Comparison of ENCODE assay signal across 10 cellular contexts in genomic region chr1:234246638-234247116, GRCh38.
A peak's percentile ranks its signal among the peaks of the same experiment; 100 is the strongest.
DNase-seq lines count a peak whose midpoint lies in the region; ATAC-seq and FAIRE-seq lines count a peak whose summit lies in the region.
"Had no signal": no experiment of that assay in that cellular context is flagged by ENCODE, and none has a peak within 500 bp of the region (broad histone marks: within the 10 kb centered on the region; RNA-seq: fewer than 3 reads in every experiment).

No MANE protein-coding gene starts in this region.

- no peak overlapping the region for H3K4me3 ChIP-seq in BLaER1 treated with 17β-estradiol and CSF1 and Interleukin-3, amounts not matched to agents 10 nM and 100 nM
- H3K4me3 ChIP-seq: K562 had no signal

- ATAC-seq in GM18907 (IDR thresholded peaks at IDR 0.05; ENCODE audit: unreplicated experiment) = peak; percentile 91
- ATAC-seq in GM21825 (IDR thresholded peaks at IDR 0.05; ENCODE audit: unreplicated experiment) = peak; percentile 88
- peak; percentile 87 for ATAC-seq in HG03354 (IDR thresholded peaks at IDR 0.05; ENCODE audit: poor library complexity, severe bottlenecking, unreplicated experiment)
- ATAC-seq: K562 had no signal

- H3K9me3 ChIP-seq in BLaER1 treated with 17β-estradiol and CSF1 and Interleukin-3, amounts not matched to agents 10 nM and 100 nM (replicated peaks in 1 of 11) = peaks cover 17 to 33% (median 27%) of the 10 kb centered on the region in 11 experiments; a peak in 21 of 22 replicates

- peaks cover 32 to 43% (median 37%) of the 10 kb centered on the region in 10 experiments for H3K4me1 ChIP-seq in BLaER1 treated with 17β-estradiol and CSF1 and Interleukin-3, amounts not matched to agents 10 nM and 100 nM

- no peak overlapping the region for H3K9ac ChIP-seq in BLaER1 treated with 17β-estradiol and CSF1 and Interleukin-3, amounts not matched to agents 10 nM and 100 nM

- no peak overlapping the region for H3K27ac ChIP-seq in BLaER1 treated with 17β-estradiol and CSF1 and Interleukin-3, amounts not matched to agents 10 nM and 100 nM

- no peak for FAIRE-seq in urothelium cell line (lab: Jason Lieb, UNC)
- FAIRE-seq: K562 had no signal

- no peaks in the 10 kb centered on the region for H3K27me3 ChIP-seq in BLaER1 treated with 17β-estradiol and CSF1 and Interleukin-3, amounts not matched to agents 10 nM and 100 nM

- H3K36me3 ChIP-seq in BLaER1 treated with 17β-estradiol and CSF1 and Interleukin-3, amounts not matched to agents 10 nM and 100 nM = no peaks in the 10 kb centered on the region

- H4K20me1 ChIP-seq in BLaER1 treated with 17β-estradiol and CSF1 and Interleukin-3, amounts not matched to agents 10 nM and 100 nM = 0 out of 22 replicates have a peak, but pooled peaks cover 0 to 5% (median 0%) of the 10 kb centered on the region in 11 experiments

- peak overlapping the region; percentile 6 to 67 (median 48); a peak in 18 of 22 replicates for H3K4me2 ChIP-seq in BLaER1 treated with 17β-estradiol and CSF1 and Interleukin-3, amounts not matched to agents 10 nM and 100 nM

- DNase-seq in NCI-H2107 treated with DMSO at 0.1 percent for 48 hours (lab: John Stamatoyannopoulos, UW; ENCODE audit: unreplicated experiment) = no peak
- DNase-seq in urothelium cell line (ENCODE audit: low spot score) = no peak
- no peak for DNase-seq in GM03348 (ENCODE audit: low spot score)
- DNase-seq in amniotic stem cell (lab: John Stamatoyannopoulos, UW) = no peak
- DNase-seq: effector memory CD4-positive, alpha-beta T cell had no signal
